ENCODE assay signal across 13 cellular contexts in genomic region chr13:21240586-21240985, GRCh38.
DNase-seq lines count a peak whose midpoint lies in the region; ATAC-seq, FAIRE-seq and TF ChIP-seq lines count a peak whose summit lies in the region.
"Had no signal": no experiment of that assay in that cellular context is flagged by ENCODE, and none has a peak within 500 bp of the region (broad histone marks: within the 10 kb centered on the region; RNA-seq: fewer than 3 reads in every experiment).

No MANE protein-coding gene starts in this region.

- TF ChIP-seq CTCF in MCF 10A (IDR thresholded peaks at IDR 0.05; ENCODE audit: unreplicated experiment) (no peak), mammary epithelial cell (conservative IDR thresholded peaks at IDR 0.05 in 1 of 2, IDR thresholded peaks at IDR 0.05 in 1 of 2; ENCODE audit: extremely low read depth in 1 of 2, insufficient read depth in 1 of 2, low read depth in 1 of 2, low read length in 2 of 2) (no peak), thoracic aorta (IDR thresholded peaks at IDR 0.05) (no peak), progenitor cell of endocrine pancreas (IDR thresholded peaks at IDR 0.05; ENCODE audit: unreplicated experiment) (no peak)

- H3K27me3 Mint-ChIP-seq in MCF 10A (ENCODE audit: insufficient read depth, unreplicated experiment) (no peaks in the 10 kb centered on the region), progenitor cell of endocrine pancreas (peaks cover 4% of the 10 kb centered on the region)

- H3K27me3 ChIP-seq in mammary epithelial cell (ENCODE audit: insufficient read depth, low read length) (no peaks in the 10 kb centered on the region), thoracic aorta (replicated peaks; ENCODE audit: insufficient read depth) (no peaks in the 10 kb centered on the region)

- H3K4me1 ChIP-seq in mammary epithelial cell (ENCODE audit: insufficient read depth, low read length): no peaks in the 10 kb centered on the region
- H3K4me1 ChIP-seq in thoracic aorta (ENCODE audit: control insufficient read depth in 1 of 2, low read depth in 2 of 2): no peaks in the 10 kb centered on the region

- peak; percentile 21 for ATAC-seq in thoracic aorta (ENCODE audit: insufficient number of reproducible peaks, low FRiP score, low read depth)
- ATAC-seq in GM21619 (IDR thresholded peaks at IDR 0.05; ENCODE audit: unreplicated experiment): no peak

- POLR2A ChIA-PET in MCF 10A (lab: Yijun Ruan, JAX): interaction anchor here (0.6 kb wide), 1 partner anchor 11 kb away, joined by 3 read pairs; no protein-coding TSS in a partner anchor

- H3K36me3 ChIP-seq in mammary epithelial cell (ENCODE audit: insufficient read depth, low read length) (no peaks in the 10 kb centered on the region), thoracic aorta (no peaks in the 10 kb centered on the region)

- no peak overlapping the region for H3K9ac ChIP-seq in mammary epithelial cell (ENCODE audit: insufficient read depth, low read length)

- no TSS peak for BruUV-seq in MCF 10A (replicated peaks; lab: Mats Ljungman, UMichigan)
- BruUV-seq in mammary epithelial cell (replicated peaks; lab: Mats Ljungman, UMichigan): no TSS peak

- H3K4me1 Mint-ChIP-seq in MCF 10A (ENCODE audit: insufficient read depth, unreplicated experiment): no peaks in the 10 kb centered on the region
- no peaks in the 10 kb centered on the region for H3K4me1 Mint-ChIP-seq in progenitor cell of endocrine pancreas (ENCODE audit: low read depth)

- no peaks in the 10 kb centered on the region for H3K79me2 ChIP-seq in mammary epithelial cell (ENCODE audit: insufficient read depth, low read length)

- no peak for FAIRE-seq in GM19239 (lab: Jason Lieb, UNC)

- H3K27ac ChIP-seq in mammary epithelial cell (ENCODE audit: insufficient read depth, low read depth, low read length): no peak overlapping the region
- H3K27ac ChIP-seq in thoracic aorta: no peak overlapping the region

- CTCF ChIA-PET in MCF 10A (lab: Yijun Ruan, JAX) (interaction anchor here (0.8 kb wide), 1 partner anchor 237 kb away, joined by 3 read pairs; no protein-coding TSS in a partner anchor), mammary epithelial cell (lab: Charles Lee; ENCODE audit: low non-redundant PET) (no interaction called here)

- H3K9me3 Mint-ChIP-seq in MCF 10A (ENCODE audit: unreplicated experiment) (no peaks in the 10 kb centered on the region), progenitor cell of endocrine pancreas (ENCODE audit: low read depth) (peaks cover 8% of the 10 kb centered on the region)
- H3K9me3 Mint-ChIP-seq: activated CD4-positive, alpha-beta T cell treated with anti-CD3 and anti-CD28 coated beads, Interleukin-2, amount 10 ng/mL, durations not matched to agents 7 days and 5 days had no signal

- no peaks in the 10 kb centered on the region for H4K20me1 ChIP-seq in mammary epithelial cell (ENCODE audit: insufficient read depth, low read length)

- dilution Hi-C loops in mammary epithelial cell (cut with HindIII; ENCODE audit: low sequenced_read_pairs): no loop called here

- H3K36me3 Mint-ChIP-seq in MCF 10A (ENCODE audit: insufficient read depth, unreplicated experiment) (no peaks in the 10 kb centered on the region), progenitor cell of endocrine pancreas (ENCODE audit: insufficient read depth) (no peaks in the 10 kb centered on the region)

- in situ Hi-C loops in mammary epithelial cell (cut with MboI; ENCODE audit: low sequenced_read_pairs in 2 of 2): no loop called here

- no peak overlapping the region for H2AFZ ChIP-seq in mammary epithelial cell (ENCODE audit: low read depth, low read length)

- H3K4me2 ChIP-seq in mammary epithelial cell (ENCODE audit: insufficient read depth, low read depth, low read length): no peak overlapping the region

- H3K4me3 Mint-ChIP-seq in MCF 10A (ENCODE audit: unreplicated experiment) (no peak overlapping the region), progenitor cell of endocrine pancreas (ENCODE audit: low read depth) (no peak overlapping the region)
- H3K4me3 Mint-ChIP-seq: activated CD4-positive, alpha-beta T cell treated with anti-CD3 and anti-CD28 coated beads, Interleukin-2, amount 10 ng/mL, durations not matched to agents 7 days and 5 days had no signal

- intact Hi-C loops in MCF 10A (cut with micrococcal nuclease) (no loop called here), mammary epithelial cell (cut with micrococcal nuclease) (no loop called here)

- H3K9me3 ChIP-seq in mammary epithelial cell (replicated peaks; ENCODE audit: insufficient read depth, low read length) (peaks cover 3% of the 10 kb centered on the region), thoracic aorta (no peaks in the 10 kb centered on the region)

- DNase-seq in MCF 10A (ENCODE audit: unreplicated experiment): peak; percentile 23
- no peak for DNase-seq in mammary epithelial cell
- DNase-seq in NCI-H82 treated with DMSO at 0.1 percent for 48 hours (lab: John Stamatoyannopoulos, UW; ENCODE audit: unreplicated experiment): peak; percentile 18
- peak; percentile 48 for DNase-seq in fibroblast of peridontal ligament (ENCODE audit: extremely low read depth)
- DNase-seq in thoracic aorta (ENCODE audit: low spot score): no peak
- no peak for DNase-seq in progenitor cell of endocrine pancreas (ENCODE audit: low spot score, unreplicated experiment)
- DNase-seq in GM19239 (ENCODE audit: insufficient read length, low spot score): no peak
- DNase-seq: ACHN; activated CD4-positive, alpha-beta T cell treated with anti-CD3 and anti-CD28 coated beads, Interleukin-2, amount 10 ng/mL, durations not matched to agents 7 days and 5 days; activated naive CD4-positive, alpha-beta T cell; GOT3; stimulated activated CD4-positive, alpha-beta T cell treated with anti-CD3 and anti-CD28 coated beads, Interleukin-12 subunit alpha, Interleukin-12 subunit beta, amount 100 ng/mL, for 4 hours had no signal

- no peak overlapping the region for H3K4me3 ChIP-seq in mammary epithelial cell (replicated peaks in 1 of 3; ENCODE audit: insufficient read depth in 1 of 3, low read depth in 2 of 3, low read length in 3 of 3)
- H3K4me3 ChIP-seq in thoracic aorta: no peak overlapping the region

- H3K27ac Mint-ChIP-seq in MCF 10A (ENCODE audit: low read depth, unreplicated experiment): no peak overlapping the region
- H3K27ac Mint-ChIP-seq in progenitor cell of endocrine pancreas: no peak overlapping the region

- 71% methylated on average over 8 of the region's 8 CpGs for WGBS in mammary epithelial cell (ENCODE audit: low coverage, missing lambda C conversion rate)

Comparison
In these comparisons a context has a peak if more than half of its experiments do, and no peak if none do; other contexts are left out.
1. DNase-seq: peak in MCF 10A (single experiment), NCI-H82 treated with DMSO at 0.1 percent for 48 hours (single experiment) and fibroblast of peridontal ligament (single experiment); none in mammary epithelial cell (single experiment), thoracic aorta (single experiment), progenitor cell of endocrine pancreas (single experiment) and GM19239 (single experiment).